8 cellular contexts compared by ENCODE assay signal in genomic region chr7:95435422-95435780, GRCh38. TPM values are rescaled to one million over a fixed set of nuclear protein-coding genes. Genes with fewer than 3 reads are reported as not detected.
DNase-seq lines count a peak whose midpoint lies in the region; ATAC-seq and TF ChIP-seq lines count a peak whose summit lies in the region.

No MANE protein-coding gene starts in this region.

- H3K4me1 ChIP-seq in heart left ventricle: peaks cover 0 to 15% (median 10%) of the 10 kb centered on the region in 12 donors

- intact Hi-C loops in heart left ventricle (cut with DNase I): loop anchor here in 1 of 10 donors (5.0 to 10.0 kb wide), 2 partner anchors 37 to 169 kb away; no protein-coding TSS in a partner anchor

- TF ChIP-seq CTCF in WERI-Rb-1 (IDR thresholded peaks at IDR 0.05; ENCODE audit: low read depth, low read length) (no peak), heart left ventricle (IDR thresholded peaks at IDR 0.05) (no peak)

- no peaks in the 10 kb centered on the region for H3K36me3 ChIP-seq in WERI-Rb-1
- no peaks in the 10 kb centered on the region for H3K36me3 ChIP-seq in heart left ventricle

- peak; percentile 2 for ATAC-seq in GM18907 (IDR thresholded peaks at IDR 0.05; ENCODE audit: unreplicated experiment)
- peak in 2 of 4 donors; percentile 8 to 11 for ATAC-seq in heart left ventricle

- H3K4me3 ChIP-seq in WERI-Rb-1 (ENCODE audit: low read depth, low read length): peak overlapping the region; percentile 64
- H3K4me3 ChIP-seq in heart left ventricle: peak overlapping the region; percentile 68 to 89 (median 79)
- H3K4me3 ChIP-seq in skeletal muscle cell (ENCODE audit: low read depth, low read length): peak overlapping the region; percentile 69

- H3K9me3 ChIP-seq in WERI-Rb-1 (ENCODE audit: severe bottlenecking) (no peaks in the 10 kb centered on the region), heart left ventricle (no peaks in the 10 kb centered on the region)

- DNase-seq in WERI-Rb-1 (no peak), heart left ventricle (peak in 1 of 5 donors; percentile 25), skeletal muscle cell (ENCODE audit: low read depth) (no peak), superior temporal gyrus (ENCODE audit: extremely low spot score) (no peak), DMS153 treated with DMSO at 0.1 percent for 48 hours (lab: John Stamatoyannopoulos, UW; ENCODE audit: unreplicated experiment) (no peak), NCI-H446 (lab: John Stamatoyannopoulos, UW) (no peak)
- no peak for DNase-seq in NK-92 treated with Interleukin-12 subunit alpha and Interleukin-12 subunit beta, amount 100 ng/mL, for 24 hours (lab: John Stamatoyannopoulos, UW)

- no peaks in the 10 kb centered on the region for H3K27me3 ChIP-seq in WERI-Rb-1 (ENCODE audit: insufficient read depth, low read depth, severe bottlenecking)
- H3K27me3 ChIP-seq in heart left ventricle: no peaks in the 10 kb centered on the region

- no peak overlapping the region; the same call in 1 of the 2 replicates for H3K27ac ChIP-seq in WERI-Rb-1
- H3K27ac ChIP-seq in heart left ventricle: peak overlapping the region; percentile 83 to 97 (median 92)

- 53 to 63% (median 58%) methylated on average over 9 of the region's 9 CpGs for WGBS in heart left ventricle, 4 donors

- no peak for TF ChIP-seq POLR2A in heart left ventricle (IDR thresholded peaks at IDR 0.05)

RNA-seq across cellular contexts. Expression of gene PON2, which starts 0.6 kb away (rescaled TPM):
- 10 to 100 TPM; 26.3 to 50.6 (median 35.7) TPM for total RNA-seq in heart left ventricle
- polyA plus RNA-seq in heart left ventricle: 10 to 100 TPM; 16.6 to 29.5 TPM

RNA-seq across cellular contexts. Expression of gene PON3, which starts 39.2 kb away (rescaled TPM):
- 1 to 10 TPM in 2 of 9 donors, under 1 TPM in 7; 0.28 to 1.8 (median 0.70) TPM for total RNA-seq in heart left ventricle
- under 1 TPM; 0.21 to 0.80 TPM for polyA plus RNA-seq in heart left ventricle

RNA-seq across cellular contexts. Expression of gene ASB4, which starts 50.3 kb away (rescaled TPM):
- 10 to 100 TPM in 1 of 9 donors, 1 to 10 TPM in 8; 2.1 to 11.5 (median 3.3) TPM for total RNA-seq in heart left ventricle
- polyA plus RNA-seq in heart left ventricle: 1 to 10 TPM in 1 of 2 donors, under 1 TPM in 1; 0.18 to 1.9 TPM
